In genomic region chr1:200302192-200302892, GRCh38 we compare ENCODE assay signal across 8 cellular contexts.
DNase-seq lines count a peak whose midpoint lies in the region; ATAC-seq and TF ChIP-seq lines count a peak whose summit lies in the region.

No MANE protein-coding gene starts in this region.

- no peaks in the 10 kb centered on the region for H3K9me3 Mint-ChIP-seq in CD8-positive, alpha-beta memory T cell

- peaks cover 11% of the 10 kb centered on the region for H3K4me1 ChIP-seq in CD8-positive, alpha-beta memory T cell (ENCODE audit: insufficient read depth, low read length)

- peak overlapping the region; percentile 18 for H3K27ac ChIP-seq in CD8-positive, alpha-beta memory T cell (ENCODE audit: low read depth, low read length)
- no peak overlapping the region for H3K27ac ChIP-seq in brain microvascular endothelial cell

- POLR2A ChIA-PET in CD8-positive, alpha-beta memory T cell (lab: Charles Lee) = interaction anchor here (0.6 to 1.0 kb wide), 3 partner anchors 12 to 159 kb away, joined by 3 to 5 read pairs (median 4); no protein-coding TSS in a partner anchor

- in situ Hi-C loops in brain microvascular endothelial cell (cut with HindIII; ENCODE audit: low pct_ligation_motif_present, low sequenced_read_pairs) = no loop called here

- CTCF ChIA-PET in CD8-positive, alpha-beta memory T cell (lab: Charles Lee) = interaction anchor here (0.7 to 1.9 kb wide), 6 partner anchors 8 to 149 kb away, joined by 3 to 7 read pairs (median 4); no protein-coding TSS in a partner anchor

- peaks cover 0 to 4% of the 10 kb centered on the region in 2 donors for H3K27me3 Mint-ChIP-seq in CD8-positive, alpha-beta memory T cell

- peaks cover 0 to 6% (median 0%) of the 10 kb centered on the region in 3 donors for H3K36me3 Mint-ChIP-seq in CD8-positive, alpha-beta memory T cell

- peak; percentile 20 for TF ChIP-seq CTCF in brain microvascular endothelial cell (IDR thresholded peaks at IDR 0.05; ENCODE audit: low read depth, low read length, missing control alignments)

- peak overlapping the region; percentile 89 to 94 (median 92) for H3K4me3 Mint-ChIP-seq in CD8-positive, alpha-beta memory T cell

- no peaks in the 10 kb centered on the region for H3K27me3 ChIP-seq in CD8-positive, alpha-beta memory T cell (ENCODE audit: insufficient read depth, low read length, poor library complexity, severe bottlenecking)
- no peaks in the 10 kb centered on the region for H3K27me3 ChIP-seq in brain microvascular endothelial cell (replicated peaks)

- no peaks in the 10 kb centered on the region for H3K36me3 ChIP-seq in CD8-positive, alpha-beta memory T cell (ENCODE audit: insufficient read depth, low read length)
- H3K36me3 ChIP-seq in brain microvascular endothelial cell (replicated peaks) = no peaks in the 10 kb centered on the region

- DNase-seq in CD8-positive, alpha-beta memory T cell = peak; percentile 30 to 73 (median 63)
- DNase-seq in HT-29 (ENCODE audit: low spot score) (peak; percentile 14), UCSD-AML1 (lab: John Stamatoyannopoulos, UW; ENCODE audit: unreplicated experiment) (peak; percentile 51), brain microvascular endothelial cell (peak; percentile 11), iris pigment epithelial cell (ENCODE audit: low read depth) (peak; percentile 47), dedifferentiated amniotic fluid mesenchymal stem cell (ENCODE audit: extremely low spot score) (no peak)
- peak; percentile 31 to 42 for DNase-seq in stimulated activated CD4-positive, alpha-beta T cell treated with anti-CD3 and anti-CD28 coated beads, Interleukin-15, amount 100 ng/mL, for 1 hour (ENCODE audit: low read depth in 1 of 2, low spot score in 1 of 2)

- ATAC-seq in GM19455 (IDR thresholded peaks at IDR 0.05; ENCODE audit: unreplicated experiment) = peak; percentile 62

- H3K9me3 ChIP-seq in CD8-positive, alpha-beta memory T cell (ENCODE audit: low read length) = no peaks in the 10 kb centered on the region

- peaks cover 9 to 20% (median 13%) of the 10 kb centered on the region in 3 donors for H3K4me1 Mint-ChIP-seq in CD8-positive, alpha-beta memory T cell

- H3K4me3 ChIP-seq in CD8-positive, alpha-beta memory T cell (ENCODE audit: low read length) = peak overlapping the region; percentile 69
- H3K4me3 ChIP-seq in brain microvascular endothelial cell (ENCODE audit: low read depth, low read length) = peak overlapping the region; percentile 74

- peak overlapping the region; percentile 51 to 93 (median 84) for H3K27ac Mint-ChIP-seq in CD8-positive, alpha-beta memory T cell
